In genomic region chr19:50000038-50000890, GRCh38 we compare ENCODE assay signal across 22 cellular contexts. TPM values are rescaled to one million over a fixed set of nuclear protein-coding genes. Genes with fewer than 3 reads are reported as not detected.
DNase-seq lines count a peak whose midpoint lies in the region; ATAC-seq and TF ChIP-seq lines count a peak whose summit lies in the region.
"Had no signal": no experiment of that assay in that cellular context is flagged by ENCODE, and none has a peak within 500 bp of the region (broad histone marks: within the 10 kb centered on the region; RNA-seq: fewer than 3 reads in every experiment).

No MANE protein-coding gene starts in this region.

- TF ChIP-seq CTCF in mesothelial cell of epicardium (IDR thresholded peaks at IDR 0.05; ENCODE audit: unreplicated experiment), result no peak

- no peak overlapping the region for H3K27ac Mint-ChIP-seq in activated CD4-positive, alpha-beta T cell treated with anti-CD3 and anti-CD28 coated beads for 36 hours
- H3K27ac Mint-ChIP-seq in activated T-cell treated with anti-CD3 and anti-CD28 coated beads, Interleukin-2, amount 50 U/mL, for 72 hours, result no peak overlapping the region
- H3K27ac Mint-ChIP-seq in activated naive CD8-positive, alpha-beta T cell treated with anti-CD3 and anti-CD28 coated beads for 36 hours, result no peak overlapping the region
- peak overlapping the region; percentile 36 for H3K27ac Mint-ChIP-seq in stimulated activated naive CD8-positive, alpha-beta T cell treated with anti-CD3 and anti-CD28 coated beads, Interleukin-15, Interleukin-2, amounts not matched to agents 100 ng/mL and 50 ng/mL, for 24 hours
- H3K27ac Mint-ChIP-seq in mesothelial cell of epicardium, result no peak overlapping the region
- H3K27ac Mint-ChIP-seq: CD4-positive, alpha-beta memory T cell; H9; HFFc6 had no signal

- intact Hi-C loops in activated CD4-positive, alpha-beta T cell treated with anti-CD3 and anti-CD28 coated beads for 36 hours (cut with DNase I, micrococcal nuclease), result no loop called here

- POLR2A ChIA-PET in activated CD4-positive, alpha-beta T cell treated with anti-CD3 and anti-CD28 coated beads for 36 hours (lab: Charles Lee), result interaction anchor here (0.7 kb wide), 1 partner anchor 65 kb away, joined by 4 read pairs; no protein-coding TSS in a partner anchor

- CTCF ChIA-PET in activated CD4-positive, alpha-beta T cell treated with anti-CD3 and anti-CD28 coated beads for 36 hours (lab: Charles Lee), result interaction anchor here (0.5 kb wide), 1 partner anchor 283 kb away, joined by 3 read pairs; no protein-coding TSS in a partner anchor

- peak; percentile 42 for DNase-seq in activated CD4-positive, alpha-beta T cell treated with anti-CD3 and anti-CD28 coated beads for 36 hours
- DNase-seq in activated CD4-positive, alpha-beta T cell treated with anti-CD3 and anti-CD28 coated beads, Interleukin-2, amount 50 U/mL, for 1 hour, result no peak
- peak in 1 of 2 donors; percentile 29 for DNase-seq in activated T-cell treated with anti-CD3 and anti-CD28 coated beads, Interleukin-2, amount 50 U/mL, for 72 hours
- DNase-seq in activated T-cell treated with anti-CD3 and anti-CD28 coated beads, Interleukin-2, amount 50 U/mL, for 1 hour, result no peak
- DNase-seq in activated naive CD8-positive, alpha-beta T cell treated with anti-CD3 and anti-CD28 coated beads for 36 hours, result peak; percentile 17
- DNase-seq in mesothelial cell of epicardium (ENCODE audit: low spot score in 2 of 2, unreplicated experiment in 2 of 2), result no peak
- DNase-seq: 8988T; Caco-2; CD4-positive, alpha-beta memory T cell; DMS 273 treated with DMSO at 0.1 percent for 48 hours; DND-41; H9; HFFc6; NCI-H146; NCI-H2029; NCI-H226; NCI-H510A treated with DMSO at 0.1 percent for 48 hours; NCI-H748 treated with DMSO at 0.1 percent for 48 hours had no signal

- peaks cover 43% of the 10 kb centered on the region for H3K36me3 Mint-ChIP-seq in activated CD4-positive, alpha-beta T cell treated with anti-CD3 and anti-CD28 coated beads for 36 hours (ENCODE audit: low read depth)
- H3K36me3 Mint-ChIP-seq in activated T-cell treated with anti-CD3 and anti-CD28 coated beads, Interleukin-2, amount 50 U/mL, for 72 hours (ENCODE audit: insufficient read depth in 2 of 2), result peaks cover 10 to 15% of the 10 kb centered on the region in 2 donors
- H3K36me3 Mint-ChIP-seq in activated naive CD8-positive, alpha-beta T cell treated with anti-CD3 and anti-CD28 coated beads for 36 hours, result peaks cover 11% of the 10 kb centered on the region
- peaks cover 54% of the 10 kb centered on the region for H3K36me3 Mint-ChIP-seq in stimulated activated naive CD8-positive, alpha-beta T cell treated with anti-CD3 and anti-CD28 coated beads, Interleukin-15, Interleukin-2, amounts not matched to agents 100 ng/mL and 50 ng/mL, for 24 hours (ENCODE audit: low read depth)
- peaks cover 27% of the 10 kb centered on the region for H3K36me3 Mint-ChIP-seq in mesothelial cell of epicardium

- H3K4me1 Mint-ChIP-seq in activated CD4-positive, alpha-beta T cell treated with anti-CD3 and anti-CD28 coated beads for 36 hours, result peaks cover 21% of the 10 kb centered on the region
- H3K4me1 Mint-ChIP-seq in activated T-cell treated with anti-CD3 and anti-CD28 coated beads, Interleukin-2, amount 50 U/mL, for 72 hours (ENCODE audit: low read depth), result peaks cover 32% of the 10 kb centered on the region
- peaks cover 22% of the 10 kb centered on the region for H3K4me1 Mint-ChIP-seq in activated naive CD8-positive, alpha-beta T cell treated with anti-CD3 and anti-CD28 coated beads for 36 hours
- peaks cover 50% of the 10 kb centered on the region for H3K4me1 Mint-ChIP-seq in stimulated activated naive CD8-positive, alpha-beta T cell treated with anti-CD3 and anti-CD28 coated beads, Interleukin-15, Interleukin-2, amounts not matched to agents 100 ng/mL and 50 ng/mL, for 24 hours (ENCODE audit: low read depth)
- H3K4me1 Mint-ChIP-seq in mesothelial cell of epicardium, result no peaks in the 10 kb centered on the region
- H3K4me1 Mint-ChIP-seq: H9 had no signal

- H3K4me3 Mint-ChIP-seq in activated CD4-positive, alpha-beta T cell treated with anti-CD3 and anti-CD28 coated beads for 36 hours, result no peak overlapping the region
- no peak overlapping the region for H3K4me3 Mint-ChIP-seq in activated T-cell treated with anti-CD3 and anti-CD28 coated beads, Interleukin-2, amount 50 U/mL, for 72 hours
- H3K4me3 Mint-ChIP-seq in activated naive CD8-positive, alpha-beta T cell treated with anti-CD3 and anti-CD28 coated beads for 36 hours, result no peak overlapping the region
- no peak overlapping the region for H3K4me3 Mint-ChIP-seq in stimulated activated naive CD8-positive, alpha-beta T cell treated with anti-CD3 and anti-CD28 coated beads, Interleukin-15, Interleukin-2, amounts not matched to agents 100 ng/mL and 50 ng/mL, for 24 hours
- no peak overlapping the region for H3K4me3 Mint-ChIP-seq in mesothelial cell of epicardium
- H3K4me3 Mint-ChIP-seq: CD4-positive, alpha-beta memory T cell; H9; HFFc6 had no signal

- H3K9me3 Mint-ChIP-seq in activated CD4-positive, alpha-beta T cell treated with anti-CD3 and anti-CD28 coated beads for 36 hours (ENCODE audit: low read depth), result no peaks in the 10 kb centered on the region
- no peaks in the 10 kb centered on the region for H3K9me3 Mint-ChIP-seq in activated T-cell treated with anti-CD3 and anti-CD28 coated beads, Interleukin-2, amount 50 U/mL, for 72 hours
- H3K9me3 Mint-ChIP-seq in activated naive CD8-positive, alpha-beta T cell treated with anti-CD3 and anti-CD28 coated beads for 36 hours, result no peaks in the 10 kb centered on the region
- H3K9me3 Mint-ChIP-seq in stimulated activated naive CD8-positive, alpha-beta T cell treated with anti-CD3 and anti-CD28 coated beads, Interleukin-15, Interleukin-2, amounts not matched to agents 100 ng/mL and 50 ng/mL, for 24 hours, result no peaks in the 10 kb centered on the region
- H3K9me3 Mint-ChIP-seq in mesothelial cell of epicardium, result no peaks in the 10 kb centered on the region
- H3K9me3 Mint-ChIP-seq: CD4-positive, alpha-beta memory T cell; H9; HFFc6 had no signal

- no peaks in the 10 kb centered on the region for H3K27me3 Mint-ChIP-seq in activated CD4-positive, alpha-beta T cell treated with anti-CD3 and anti-CD28 coated beads for 36 hours
- H3K27me3 Mint-ChIP-seq in activated T-cell treated with anti-CD3 and anti-CD28 coated beads, Interleukin-2, amount 50 U/mL, for 72 hours (ENCODE audit: low read depth), result no peaks in the 10 kb centered on the region
- H3K27me3 Mint-ChIP-seq in activated naive CD8-positive, alpha-beta T cell treated with anti-CD3 and anti-CD28 coated beads for 36 hours, result no peaks in the 10 kb centered on the region
- no peaks in the 10 kb centered on the region for H3K27me3 Mint-ChIP-seq in stimulated activated naive CD8-positive, alpha-beta T cell treated with anti-CD3 and anti-CD28 coated beads, Interleukin-15, Interleukin-2, amounts not matched to agents 100 ng/mL and 50 ng/mL, for 24 hours
- H3K27me3 Mint-ChIP-seq in mesothelial cell of epicardium (ENCODE audit: low read depth), result no peaks in the 10 kb centered on the region
- H3K27me3 Mint-ChIP-seq: CD4-positive, alpha-beta memory T cell had no signal

- peak; percentile 40 for ATAC-seq in activated CD4-positive, alpha-beta T cell treated with anti-CD3 and anti-CD28 coated beads for 36 hours
- peak; percentile 33 to 64 for ATAC-seq in activated T-cell treated with anti-CD3 and anti-CD28 coated beads, Interleukin-2, amount 50 U/mL, for 72 hours (replicated peaks in 1 of 2)
- ATAC-seq: Panc1 had no signal

RNA-seq across cellular contexts. Expression of gene VRK3, which starts 24.9 kb away (rescaled TPM):
- total RNA-seq in activated CD4-positive, alpha-beta T cell treated with anti-CD3 and anti-CD28 coated beads for 36 hours, result 10 to 100 TPM; 52.4 to 61.2 TPM
- total RNA-seq in activated T-cell treated with anti-CD3 and anti-CD28 coated beads, Interleukin-2, amount 50 U/mL, for 72 hours, result 10 to 100 TPM; 59.7 to 65.5 TPM
- total RNA-seq in activated naive CD8-positive, alpha-beta T cell treated with anti-CD3 and anti-CD28 coated beads for 36 hours, result 10 to 100 TPM; 43.1 to 48.8 TPM
- 40.1 to 42.0 TPM (median 40.6 TPM) in 3 replicates for total RNA-seq in mesothelial cell of epicardium

RNA-seq across cellular contexts. Expression of gene ZNF473, which starts 25.5 kb away (rescaled TPM):
- total RNA-seq in activated CD4-positive, alpha-beta T cell treated with anti-CD3 and anti-CD28 coated beads for 36 hours, result 10 to 100 TPM; 10.9 to 12.5 TPM
- total RNA-seq in activated T-cell treated with anti-CD3 and anti-CD28 coated beads, Interleukin-2, amount 50 U/mL, for 72 hours, result 10 to 100 TPM; 13.2 to 19.7 TPM
- 1 to 10 TPM; 8.1 to 9.1 TPM for total RNA-seq in activated naive CD8-positive, alpha-beta T cell treated with anti-CD3 and anti-CD28 coated beads for 36 hours
- total RNA-seq in mesothelial cell of epicardium, result 11.1 to 13.1 TPM (median 12.4 TPM) in 3 replicates

RNA-seq across cellular contexts. Expression of gene SIGLEC11, which starts 39.3 kb away (rescaled TPM):
- not detected for total RNA-seq in activated CD4-positive, alpha-beta T cell treated with anti-CD3 and anti-CD28 coated beads for 36 hours
- total RNA-seq in activated T-cell treated with anti-CD3 and anti-CD28 coated beads, Interleukin-2, amount 50 U/mL, for 72 hours, result not detected
- not detected for total RNA-seq in activated naive CD8-positive, alpha-beta T cell treated with anti-CD3 and anti-CD28 coated beads for 36 hours
- total RNA-seq in mesothelial cell of epicardium, result 0.62 to 2.8 TPM (median 1.7 TPM) in 3 replicates
- total RNA-seq: Caco-2; CD4-positive, alpha-beta memory T cell; GM23248; H9; HFFc6; LHCN-M2 had no signal

Comparison
In these comparisons a context has a peak if more than half of its experiments do, and no peak if none do; other contexts are left out.
1. DNase-seq: peak in activated CD4-positive, alpha-beta T cell treated with anti-CD3 and anti-CD28 coated beads for 36 hours (single experiment) and activated naive CD8-positive, alpha-beta T cell treated with anti-CD3 and anti-CD28 coated beads for 36 hours (single experiment); none in activated CD4-positive, alpha-beta T cell treated with anti-CD3 and anti-CD28 coated beads, Interleukin-2, amount 50 U/mL, for 1 hour (single experiment), activated T-cell treated with anti-CD3 and anti-CD28 coated beads, Interleukin-2, amount 50 U/mL, for 1 hour (single experiment) and mesothelial cell of epicardium (0 of 2).